In genomic region chr10:57993302-57993701, GRCh38 we compare ENCODE assay signal across 21 cellular contexts.
"Had no signal": no experiment of that assay in that cellular context is flagged by ENCODE, and none has a peak within 500 bp of the region (broad histone marks: within the 10 kb centered on the region; RNA-seq: fewer than 3 reads in every experiment).

No MANE protein-coding gene starts in this region.

- ATAC-seq: left colon; left ventricle myocardium superior; natural killer cell; right cardiac atrium; stimulated activated effector memory CD8-positive, alpha-beta T cell treated with anti-CD3 and anti-CD28 coated beads, Interleukin-12 subunit alpha, Interleukin-12 subunit beta, amount 100 ng/mL, for 72 hours; stimulated activated naive CD8-positive, alpha-beta T cell treated with anti-CD3 and anti-CD28 coated beads, Interleukin-15, Interleukin-2, amounts not matched to agents 100 U/mL and 50 U/mL, for 24 hours had no signal

- H3K36me3 Mint-ChIP-seq: natural killer cell; neural progenitor cell; stimulated activated effector memory CD8-positive, alpha-beta T cell treated with anti-CD3 and anti-CD28 coated beads, Interleukin-12 subunit alpha, Interleukin-12 subunit beta, amount 100 ng/mL, for 72 hours had no signal

- DNase-seq: effector CD4-positive, alpha-beta T cell; foreskin melanocyte; hippocampal formation; left colon; left ventricle myocardium superior; natural killer cell; nucleus accumbens; ovary; right cardiac atrium; stimulated activated CD4-positive, alpha-beta T cell treated with anti-CD3 and anti-CD28 coated beads, Interleukin-12 subunit alpha, Interleukin-12 subunit beta, amount 100 ng/mL, for 4 hours; stimulated activated CD4-positive, alpha-beta T cell treated with anti-CD3 and anti-CD28 coated beads, Interleukin-2, amount 100 ng/mL, for 48 hours; stimulated activated CD8-positive, alpha-beta memory T cell treated with anti-CD3 and anti-CD28 coated beads, Interleukin-4, amount 100 ng/mL, for 48 hours; stimulated activated naive CD8-positive, alpha-beta T cell treated with anti-CD3 and anti-CD28 coated beads, Interleukin-15, Interleukin-2, amounts not matched to agents 100 U/mL and 50 U/mL, for 24 hours had no signal

- H3K4me1 Mint-ChIP-seq: natural killer cell; stimulated activated effector memory CD8-positive, alpha-beta T cell treated with anti-CD3 and anti-CD28 coated beads, Interleukin-12 subunit alpha, Interleukin-12 subunit beta, amount 100 ng/mL, for 72 hours had no signal

- H3K4me2 ChIP-seq: neural progenitor cell had no signal

- H3K9me3 ChIP-seq: ovary, suprapubic skin, thyroid gland, upper lobe of left lung, vagina had no signal

- H3K9ac ChIP-seq: neural progenitor cell had no signal

- H3K27ac ChIP-seq: coronary artery, neural progenitor cell, ovary, suprapubic skin, upper lobe of left lung, vagina had no signal

- H3K27me3 ChIP-seq: neural progenitor cell, ovary, suprapubic skin, thyroid gland, upper lobe of left lung, vagina had no signal

- H3K27ac Mint-ChIP-seq: natural killer cell; neural progenitor cell; stimulated activated effector memory CD8-positive, alpha-beta T cell treated with anti-CD3 and anti-CD28 coated beads, Interleukin-12 subunit alpha, Interleukin-12 subunit beta, amount 100 ng/mL, for 72 hours had no signal

- H3K36me3 ChIP-seq: neural progenitor cell, ovary, suprapubic skin, thyroid gland, upper lobe of left lung, vagina had no signal

- H3K4me3 Mint-ChIP-seq: natural killer cell; neural progenitor cell; stimulated activated effector memory CD8-positive, alpha-beta T cell treated with anti-CD3 and anti-CD28 coated beads, Interleukin-12 subunit alpha, Interleukin-12 subunit beta, amount 100 ng/mL, for 72 hours had no signal

- H3K4me1 ChIP-seq: suprapubic skin, upper lobe of left lung, vagina had no signal

- H3K4me3 ChIP-seq: coronary artery, lung, neural progenitor cell, ovary, suprapubic skin, thyroid gland, upper lobe of left lung, vagina had no signal

- H3K9me3 Mint-ChIP-seq: neural progenitor cell; stimulated activated effector memory CD8-positive, alpha-beta T cell treated with anti-CD3 and anti-CD28 coated beads, Interleukin-12 subunit alpha, Interleukin-12 subunit beta, amount 100 ng/mL, for 72 hours had no signal
